Comparison of ENCODE assay signal across 8 cellular contexts in genomic region chr6:392441-393390, GRCh38. TPM values are rescaled to one million over a fixed set of nuclear protein-coding genes. Genes with fewer than 3 reads are reported as not detected.
DNase-seq lines count a peak whose midpoint lies in the region; ATAC-seq, FAIRE-seq and TF ChIP-seq lines count a peak whose summit lies in the region.

No MANE protein-coding gene starts in this region.

- no peaks in the 10 kb centered on the region for H3K9me3 Mint-ChIP-seq in CD4-positive, alpha-beta memory T cell

- no peak for FAIRE-seq in endothelial cell of umbilical vein (lab: Jason Lieb, UNC)

- peaks cover 25 to 48% (median 30%) of the 10 kb centered on the region in 4 donors for H3K4me1 Mint-ChIP-seq in CD4-positive, alpha-beta memory T cell

- H2AFZ ChIP-seq in endothelial cell of umbilical vein (ENCODE audit: low read depth, low read length) (peak overlapping the region; percentile 15), neural cell (ENCODE audit: low read depth, low read length) (no peak overlapping the region)

- peaks cover 36% of the 10 kb centered on the region for H3K4me1 ChIP-seq in CD4-positive, alpha-beta memory T cell (ENCODE audit: insufficient read depth, low read length)
- H3K4me1 ChIP-seq in Panc1 (ENCODE audit: control insufficient read depth, insufficient read depth, low read length) = no peaks in the 10 kb centered on the region
- peaks cover 6% of the 10 kb centered on the region for H3K4me1 ChIP-seq in endothelial cell of umbilical vein (ENCODE audit: control insufficient read depth, extremely low read depth, insufficient read depth, low read length)
- peaks cover 36% of the 10 kb centered on the region for H3K4me1 ChIP-seq in body of pancreas

- CTCF ChIA-PET in CD4-positive, alpha-beta memory T cell (lab: Charles Lee; ENCODE audit: partially characterized antibody) = interaction anchor here (0.7 to 6.3 kb wide), 7 partner anchors 11 to 206 kb away, joined by 3 to 34 read pairs (median 5); no protein-coding TSS in a partner anchor
- CTCF ChIA-PET in Panc1 (lab: Charles Lee) (no interaction called here), endothelial cell of umbilical vein (lab: Charles Lee) (no interaction called here)

- ATAC-seq in Panc1 = 0 out of 2 replicates have a peak, but pooled peaks have one; percentile 9
- ATAC-seq in body of pancreas = no peak

- POLR2A ChIA-PET in CD4-positive, alpha-beta memory T cell (lab: Charles Lee; ENCODE audit: partially characterized antibody) = interaction anchor here (0.7 to 7.2 kb wide), 14 partner anchors 7 to 201 kb away, joined by 3 to 60 read pairs (median 5); no protein-coding TSS in a partner anchor
- POLR2A ChIA-PET in Panc1 (lab: Charles Lee) = no interaction called here
- POLR2A ChIA-PET in endothelial cell of umbilical vein (lab: Charles Lee) = no interaction called here

- H3K27me3 Mint-ChIP-seq in CD4-positive, alpha-beta memory T cell = peaks cover 4 to 15% of the 10 kb centered on the region in 2 donors

- WGBS in body of pancreas, 2 donors = 1 to 2% methylated on average over 31 to 107 of the region's 108 CpGs

- intact Hi-C loops in CD4-positive, alpha-beta memory T cell (cut with micrococcal nuclease) = loop anchor here (5.0 to 10.0 kb wide), 2 partner anchors 110 to 302 kb away; partner anchors contain the start of gene EXOC2
- intact Hi-C loops in Panc1 (cut with micrococcal nuclease; ENCODE audit: unreplicated experiment) (no loop called here), endothelial cell of umbilical vein (cut with micrococcal nuclease) (loop anchor here (5.0 kb wide), 1 partner anchor 205 kb away; no protein-coding TSS in a partner anchor), body of pancreas (cut with DNase I) (no loop called here)

- no peak for TF ChIP-seq POLR2A in endothelial cell of umbilical vein (IDR thresholded peaks at IDR 0.05; ENCODE audit: low read depth, low read length)
- TF ChIP-seq POLR2A in body of pancreas (IDR thresholded peaks at IDR 0.05) = no peak

- BruUV-seq in Panc1 (replicated peaks; lab: Mats Ljungman, UMichigan) (no TSS peak), endothelial cell of umbilical vein (replicated peaks; lab: Mats Ljungman, UMichigan) (no TSS peak)

- in situ Hi-C loops in Panc1 (cut with HindIII; ENCODE audit: low pct_unique_long_range_greater_than_20kb, low sequenced_read_pairs) = no loop called here

- no peaks in the 10 kb centered on the region for H3K27me3 ChIP-seq in CD4-positive, alpha-beta memory T cell (ENCODE audit: insufficient read depth, low read length)
- H3K27me3 ChIP-seq in Panc1 (ENCODE audit: control insufficient read depth, insufficient read depth, low read length) = peaks cover 2% of the 10 kb centered on the region; the same call in 1 of the 2 replicates
- H3K27me3 ChIP-seq in endothelial cell of umbilical vein (ENCODE audit: control insufficient read depth in 2 of 2, insufficient read depth in 2 of 2, low read length in 2 of 2) = peaks cover 49 to 62% of the 10 kb centered on the region in 2 experiments
- H3K27me3 ChIP-seq in neural cell (ENCODE audit: insufficient read depth, low read depth, low read length) = peaks cover 87% of the 10 kb centered on the region
- H3K27me3 ChIP-seq in body of pancreas = peaks cover 0 to 22% of the 10 kb centered on the region in 2 donors

- H3K27ac ChIP-seq in CD4-positive, alpha-beta memory T cell (ENCODE audit: low read depth, low read length) = peak overlapping the region; percentile 32
- H3K27ac ChIP-seq in Panc1 (ENCODE audit: low read length) = no peak overlapping the region
- H3K27ac ChIP-seq in endothelial cell of umbilical vein (ENCODE audit: insufficient read depth, low read depth, low read length) = no peak overlapping the region
- no peak overlapping the region for H3K27ac ChIP-seq in neural cell (ENCODE audit: low read length)
- no peak overlapping the region for H3K27ac ChIP-seq in body of pancreas

- peak; percentile 10 for TF ChIP-seq RAD21 in neural cell (conservative IDR thresholded peaks at IDR 0.05)

- no peaks in the 10 kb centered on the region for H3K9me1 ChIP-seq in endothelial cell of umbilical vein (replicated peaks; ENCODE audit: control insufficient read depth, extremely low read depth, insufficient read depth, low read length)

- H3K9ac ChIP-seq in endothelial cell of umbilical vein (replicated peaks; ENCODE audit: extremely low read depth, insufficient read depth, low read length) (no peak overlapping the region), neural cell (ENCODE audit: low read length) (no peak overlapping the region)

- H3K79me2 ChIP-seq in endothelial cell of umbilical vein (ENCODE audit: control insufficient read depth, insufficient read depth, low read length) (no peaks in the 10 kb centered on the region), neural cell (replicated peaks; ENCODE audit: insufficient read depth, low read length) (no peaks in the 10 kb centered on the region)

- dilution Hi-C loops in endothelial cell of umbilical vein (cut with MboI; ENCODE audit: extremely low pct_ligation_motif_present, low sequenced_read_pairs) = no loop called here

- no peaks in the 10 kb centered on the region for H4K20me1 ChIP-seq in endothelial cell of umbilical vein (replicated peaks; ENCODE audit: control insufficient read depth, extremely low read depth, insufficient read depth, low read length)
- no peaks in the 10 kb centered on the region for H4K20me1 ChIP-seq in neural cell (ENCODE audit: insufficient read depth)

- TF ChIP-seq CTCF in Panc1 (IDR thresholded peaks at IDR 0.05) (no peak), endothelial cell of umbilical vein (IDR thresholded peaks at IDR 0.05; ENCODE audit: extremely low read depth in 1 of 2, insufficient read depth in 1 of 2, low read depth in 1 of 2, low read length in 2 of 2) (no peak), neural cell (IDR thresholded peaks at IDR 0.05; ENCODE audit: poor library complexity, severe bottlenecking) (no peak), body of pancreas (IDR thresholded peaks at IDR 0.05) (no peak)

- no peak overlapping the region for H3K4me2 ChIP-seq in endothelial cell of umbilical vein (ENCODE audit: insufficient read depth, low read length)
- H3K4me2 ChIP-seq in neural cell (ENCODE audit: low read length) = no peak overlapping the region

- H3K9me2 ChIP-seq in neural cell (ENCODE audit: insufficient read depth, low read length) = no peaks in the 10 kb centered on the region

- peaks cover 0 to 16% of the 10 kb centered on the region in 2 donors for H3K36me3 Mint-ChIP-seq in CD4-positive, alpha-beta memory T cell

- peak; percentile 28 to 61 (median 31) for DNase-seq in CD4-positive, alpha-beta memory T cell
- DNase-seq in Panc1 (ENCODE audit: low read depth, low spot score) (no peak), endothelial cell of umbilical vein (ENCODE audit: low read depth, low spot score) (no peak), NCI-H510A (lab: John Stamatoyannopoulos, UW) (no peak), NCI-H345 (lab: John Stamatoyannopoulos, UW) (no peak), hippocampal formation (lab: John Stamatoyannopoulos, UW) (no peak), body of pancreas (no peak)

- no peak for TF ChIP-seq EP300 in neural cell (conservative IDR thresholded peaks at IDR 0.05; ENCODE audit: poor library complexity, severe bottlenecking)

- no peaks in the 10 kb centered on the region for H3K36me3 ChIP-seq in CD4-positive, alpha-beta memory T cell (ENCODE audit: insufficient read depth, low read length)
- H3K36me3 ChIP-seq in Panc1 (ENCODE audit: control insufficient read depth, insufficient read depth, low read length) = no peaks in the 10 kb centered on the region
- H3K36me3 ChIP-seq in endothelial cell of umbilical vein (ENCODE audit: control insufficient read depth in 2 of 2, extremely low read depth in 1 of 2, insufficient read depth in 2 of 2, low read length in 2 of 2) = no peaks in the 10 kb centered on the region
- no peaks in the 10 kb centered on the region for H3K36me3 ChIP-seq in neural cell (ENCODE audit: insufficient read depth, low read length)
- no peaks in the 10 kb centered on the region for H3K36me3 ChIP-seq in body of pancreas (replicated peaks in 1 of 2; ENCODE audit: insufficient read depth in 1 of 2, low read depth in 2 of 2)

- peak overlapping the region; percentile 89 to 96 (median 94) for H3K4me3 Mint-ChIP-seq in CD4-positive, alpha-beta memory T cell

- H3F3A ChIP-seq in neural cell (ENCODE audit: insufficient read depth, low read length, poor library complexity, severe bottlenecking) = no peaks in the 10 kb centered on the region

- no peaks in the 10 kb centered on the region for H3K9me3 ChIP-seq in CD4-positive, alpha-beta memory T cell (ENCODE audit: control insufficient read depth in 1 of 2, low read length in 2 of 2)
- H3K9me3 ChIP-seq in Panc1 (ENCODE audit: control insufficient read depth, insufficient read depth, low read depth, low read length) = no peaks in the 10 kb centered on the region
- no peaks in the 10 kb centered on the region for H3K9me3 ChIP-seq in endothelial cell of umbilical vein (replicated peaks; ENCODE audit: control insufficient read depth, insufficient read depth, low read length)
- no peaks in the 10 kb centered on the region for H3K9me3 ChIP-seq in neural cell (ENCODE audit: low read length)
- no peaks in the 10 kb centered on the region for H3K9me3 ChIP-seq in body of pancreas

- peak overlapping the region in 4 of 7 donors; percentile 36 to 78 (median 55) for H3K27ac Mint-ChIP-seq in CD4-positive, alpha-beta memory T cell

- H3K4me3 ChIP-seq in CD4-positive, alpha-beta memory T cell (ENCODE audit: low read length in 2 of 2) = peak overlapping the region; percentile 23 to 63
- H3K4me3 ChIP-seq in Panc1 (ENCODE audit: low read depth in 2 of 2, low read length in 2 of 2) (no peak overlapping the region), endothelial cell of umbilical vein (replicated peaks in 1 of 3; ENCODE audit: insufficient read depth in 1 of 3, low read depth in 1 of 3, low read length in 3 of 3) (no peak overlapping the region), neural cell (ENCODE audit: low read length) (peak overlapping the region; percentile 68), body of pancreas (no peak overlapping the region)

RNA-seq across cellular contexts. Expression of gene IRF4, which starts 1.2 kb away (rescaled TPM):
- 1 to 10 TPM; 8.5 to 8.6 TPM for total RNA-seq in CD4-positive, alpha-beta memory T cell
- polyA plus RNA-seq in CD4-positive, alpha-beta memory T cell = 1 to 10 TPM; 2.7 to 5.7 TPM
- total RNA-seq in Panc1 (2021; ENCODE audit: unreplicated experiment) (0.72 TPM), endothelial cell of umbilical vein (not detected in 2 replicates), body of pancreas (under 1 TPM in 1 of 2 donors, not detected in 1; 0.26 TPM)
- polyA plus RNA-seq in Panc1 (2012; ENCODE audit: insufficient read length) = not detected
- polyA plus RNA-seq in endothelial cell of umbilical vein (not detected in 2 replicates), neural cell (0.05 TPM in 1 of 2 replicates, not detected in the other)
- 0.01 TPM in 1 of 2 replicates, not detected in the other for polyA plus RNA-seq in endothelial cell of umbilical vein (2011; cell fraction: cytosol; rRNA removed)
- polyA plus RNA-seq in endothelial cell of umbilical vein (2011; cell fraction: nucleus; rRNA removed) = not detected in 2 replicates
- polyA plus RNA-seq in endothelial cell of umbilical vein (2012) = not detected in 2 replicates
- polyA minus RNA-seq in endothelial cell of umbilical vein (not detected in 2 replicates), neural cell (0.23 and 0.24 TPM in 2 replicates)
- not detected for polyA minus RNA-seq in endothelial cell of umbilical vein (2011; cell fraction: cytosol; rRNA and poly(A)+ RNA removed)
- not detected in 2 replicates for polyA minus RNA-seq in endothelial cell of umbilical vein (2011; cell fraction: nucleus; rRNA and poly(A)+ RNA removed)

Comparison
In these comparisons a context has a peak if more than half of its experiments do, and no peak if none do; other contexts are left out.
1. DNase-seq: peak in CD4-positive, alpha-beta memory T cell (5 of 5); none in Panc1 (single experiment), endothelial cell of umbilical vein (single experiment), NCI-H510A (single experiment), NCI-H345 (single experiment), hippocampal formation (0 of 2) and body of pancreas (0 of 4).
2. H3K4me3 ChIP-seq: peak in CD4-positive, alpha-beta memory T cell (2 of 2) and neural cell (single experiment); none in Panc1 (0 of 2), endothelial cell of umbilical vein (0 of 3) and body of pancreas (0 of 2).
3. intact Hi-C loops: an anchor here in CD4-positive, alpha-beta memory T cell (5.0 to 10.0 kb wide) and endothelial cell of umbilical vein (5.0 kb wide); none called in Panc1 and body of pancreas.